In the genomic region with DNA sequence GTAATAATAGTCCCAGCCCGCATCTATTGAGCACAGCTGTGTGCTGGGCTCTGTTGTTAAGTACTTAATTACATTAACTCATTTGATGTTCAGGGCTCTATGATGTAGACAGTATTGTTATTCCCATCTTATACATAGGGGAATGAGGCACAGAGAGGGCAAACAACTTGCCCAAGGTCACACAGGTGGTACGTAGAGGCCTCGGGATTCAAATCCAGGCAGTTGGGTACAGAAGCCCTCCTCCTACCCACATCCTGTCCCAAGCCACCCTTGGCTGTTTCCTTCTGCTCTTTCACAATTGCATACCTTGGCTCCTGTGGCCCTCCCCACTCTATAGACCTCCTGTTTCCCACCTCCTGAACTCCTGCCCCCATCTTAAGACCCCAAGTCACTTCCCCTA, we compare ENCODE assay signal across 13 cellular contexts. TPM values are rescaled to one million over a fixed set of nuclear protein-coding genes. Genes with fewer than 3 reads are reported as not detected.
DNase-seq lines count a peak whose midpoint lies in the region; ATAC-seq and TF ChIP-seq lines count a peak whose summit lies in the region.
"Had no signal": no experiment of that assay in that cellular context is flagged by ENCODE, and none has a peak within 500 bp of the region (broad histone marks: within the 10 kb centered on the region; RNA-seq: fewer than 3 reads in every experiment).

No MANE protein-coding gene starts in this region.

- no peaks in the 10 kb centered on the region for H3K9me3 Mint-ChIP-seq in activated T-cell treated with anti-CD3 and anti-CD28 coated beads, Interleukin-2, amount 50 U/mL, for 24 hours
- no peaks in the 10 kb centered on the region for H3K9me3 Mint-ChIP-seq in endodermal cell

- TF ChIP-seq CTCF in RWPE2 (IDR thresholded peaks at IDR 0.05; ENCODE audit: poor library complexity, severe bottlenecking) (no peak), endodermal cell (conservative IDR thresholded peaks at IDR 0.05) (no peak), stomach (IDR thresholded peaks at IDR 0.05) (no peak)

- H3K4me1 ChIP-seq in RWPE2 (ENCODE audit: insufficient read depth, poor library complexity, severe bottlenecking): peaks cover 16% of the 10 kb centered on the region
- H3K4me1 ChIP-seq in endodermal cell (ENCODE audit: control insufficient read depth, insufficient read depth, low read length): peaks cover 5% of the 10 kb centered on the region
- peaks cover 14 to 62% (median 44%) of the 10 kb centered on the region in 4 donors for H3K4me1 ChIP-seq in stomach

- H3K4me1 Mint-ChIP-seq in activated T-cell treated with anti-CD3 and anti-CD28 coated beads, Interleukin-2, amount 50 U/mL, for 24 hours (ENCODE audit: low read depth): peaks cover 69% of the 10 kb centered on the region
- peaks cover 22% of the 10 kb centered on the region for H3K4me1 Mint-ChIP-seq in endodermal cell

- TF ChIP-seq EP300 in stomach (IDR thresholded peaks at IDR 0.05): no peak

- H3K9me3 ChIP-seq in RWPE2 (ENCODE audit: severe bottlenecking) (no peaks in the 10 kb centered on the region), endodermal cell (ENCODE audit: control insufficient read depth, low read length) (no peaks in the 10 kb centered on the region), stomach (no peaks in the 10 kb centered on the region)
- H3K9me3 ChIP-seq: uterus had no signal

- 81% methylated on average over 3 of the region's 3 CpGs; no CpG with 5 or more reads in 1 of the 2 experiments for WGBS in endodermal cell (ENCODE audit: insufficient coverage in 1 of 2, insufficient read length in 1 of 2), 2 experiments
- WGBS in stomach, 5 donors: 58 to 78% (median 75%) methylated on average over 3 of the region's 3 CpGs

- H3K27me3 Mint-ChIP-seq in activated T-cell treated with anti-CD3 and anti-CD28 coated beads, Interleukin-2, amount 50 U/mL, for 24 hours: no peaks in the 10 kb centered on the region
- H3K27me3 Mint-ChIP-seq in endodermal cell (ENCODE audit: insufficient read depth): peaks cover 19% of the 10 kb centered on the region

- H3K27ac Mint-ChIP-seq in activated T-cell treated with anti-CD3 and anti-CD28 coated beads, Interleukin-2, amount 50 U/mL, for 24 hours: peak overlapping the region; percentile 76
- no peak overlapping the region for H3K27ac Mint-ChIP-seq in endodermal cell

- H3K27ac ChIP-seq in RWPE2 (ENCODE audit: poor library complexity, severe bottlenecking): peak overlapping the region; percentile 19
- no peak overlapping the region for H3K27ac ChIP-seq in endodermal cell (ENCODE audit: low read depth, low read length)
- peak overlapping the region in 4 of 5 donors; percentile 73 to 81 (median 80) for H3K27ac ChIP-seq in stomach

- H3K4me3 ChIP-seq in RWPE2 (ENCODE audit: severe bottlenecking) (no peak overlapping the region), endodermal cell (ENCODE audit: low read length) (no peak overlapping the region), stomach (no peak overlapping the region)

- TF ChIP-seq POLR2A in stomach (IDR thresholded peaks at IDR 0.05): no peak

- DNase-seq in activated T-cell treated with anti-CD3 and anti-CD28 coated beads, Interleukin-2, amount 50 U/mL, for 24 hours: no peak
- no peak for DNase-seq in activated T-cell treated with anti-CD3 and anti-CD28 coated beads, Interleukin-2, amount 50 U/mL, for 1 hour
- DNase-seq in RWPE2 (ENCODE audit: low spot score): no peak
- DNase-seq in endodermal cell: no peak
- DNase-seq in stomach: no peak
- no peak for DNase-seq in stimulated activated naive CD4-positive, alpha-beta T cell treated with Interleukin-2 at 50 U/mL for 16 hours (lab: John Stamatoyannopoulos, UW)
- DNase-seq in CD1c-positive myeloid dendritic cell (ENCODE audit: extremely low spot score): no peak
- DNase-seq: foreskin fibroblast, GF-D8, uterus had no signal

- no peak overlapping the region for H3K9ac ChIP-seq in endodermal cell (ENCODE audit: extremely low read depth, low read length, poor library complexity, severe bottlenecking)

- H3K36me3 ChIP-seq in RWPE2 (ENCODE audit: low read depth): no peaks in the 10 kb centered on the region
- H3K36me3 ChIP-seq in endodermal cell (ENCODE audit: control insufficient read depth, insufficient read depth, low read length): no peaks in the 10 kb centered on the region
- H3K36me3 ChIP-seq in stomach: no peaks in the 10 kb centered on the region
- H3K36me3 ChIP-seq: uterus had no signal

- H3K4me3 Mint-ChIP-seq in activated T-cell treated with anti-CD3 and anti-CD28 coated beads, Interleukin-2, amount 50 U/mL, for 24 hours: peak overlapping the region; percentile 63
- H3K4me3 Mint-ChIP-seq in endodermal cell: peak overlapping the region; percentile 66

- ATAC-seq in RWPE2 (ENCODE audit: low read depth) (no peak), GM19395 (IDR thresholded peaks at IDR 0.05; ENCODE audit: unreplicated experiment) (no peak)
- ATAC-seq: SK-N-SH treated with all-trans-retinoic acid at 6 μM for 48 hours had no signal

- H3K36me3 Mint-ChIP-seq in activated T-cell treated with anti-CD3 and anti-CD28 coated beads, Interleukin-2, amount 50 U/mL, for 24 hours (ENCODE audit: low read depth): peaks cover 3% of the 10 kb centered on the region
- H3K36me3 Mint-ChIP-seq in endodermal cell (ENCODE audit: low read depth): no peaks in the 10 kb centered on the region

- no peaks in the 10 kb centered on the region for H3K27me3 ChIP-seq in RWPE2 (ENCODE audit: insufficient read depth, poor library complexity, severe bottlenecking)
- H3K27me3 ChIP-seq in endodermal cell (ENCODE audit: control insufficient read depth, insufficient read depth, low read length, poor library complexity, severe bottlenecking): no peaks in the 10 kb centered on the region
- peaks cover 0 to 5% (median 0%) of the 10 kb centered on the region in 3 donors for H3K27me3 ChIP-seq in stomach
- H3K27me3 ChIP-seq: uterus had no signal

- intact Hi-C loops in stomach (cut with DNase I; ENCODE audit: low total_unique reads): no loop called here

RNA-seq across cellular contexts. Expression of a gene that starts 10.0 kb away (rescaled TPM):
- under 1 TPM; 0.38 to 0.44 TPM for total RNA-seq in endodermal cell
- 0.57 TPM for polyA plus RNA-seq in endodermal cell (2013, experiment 1 of 2)
- polyA plus RNA-seq in endodermal cell (2013, experiment 2 of 2): 0.58 TPM
- total RNA-seq in stomach: 10 to 100 TPM in 2 of 5 donors, 1 to 10 TPM in 1, not detected in 2; 4.0 to 19.3 (median 11.0) TPM
- 10 to 100 TPM in 1 of 3 donors, 1 to 10 TPM in 2; 1.9 to 10.9 (median 7.2) TPM for polyA plus RNA-seq in stomach
- total RNA-seq: NCI-H460 had no signal
